8 cellular contexts compared by ENCODE assay signal in the genomic region with DNA sequence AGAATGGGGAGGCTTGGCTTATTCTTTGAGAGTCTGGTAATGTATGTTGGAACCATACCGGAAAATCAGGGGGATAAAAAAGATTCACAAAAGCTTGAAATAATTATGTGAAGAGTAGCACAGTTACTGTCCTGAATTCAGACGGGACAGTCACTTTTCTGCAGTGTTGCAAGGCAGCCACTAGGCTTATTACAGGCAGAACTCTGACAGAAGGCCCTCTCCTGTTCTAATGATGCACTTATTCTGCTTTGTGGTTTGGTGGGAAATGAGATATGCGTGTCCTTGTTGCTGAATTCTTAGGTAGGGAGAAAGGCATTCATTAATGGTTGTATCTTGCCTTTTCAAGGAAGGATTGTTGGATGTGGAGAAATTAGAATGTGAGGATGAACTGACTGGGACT. TPM values are rescaled to one million over a fixed set of nuclear protein-coding genes. Genes with fewer than 3 reads are reported as not detected.
DNase-seq lines count a peak whose midpoint lies in the region; ATAC-seq and TF ChIP-seq lines count a peak whose summit lies in the region.

No MANE protein-coding gene starts in this region.

- ATAC-seq in GM21717 (IDR thresholded peaks at IDR 0.05; ENCODE audit: unreplicated experiment): peak; percentile 79

- no peak overlapping the region for H2AFZ ChIP-seq in Loucy (ENCODE audit: low read length)

- H4K20me1 ChIP-seq in Loucy (ENCODE audit: insufficient read depth, low read length, poor library complexity, severe bottlenecking): no peaks in the 10 kb centered on the region

- TF ChIP-seq CTCF in GM10266 (IDR thresholded peaks at IDR 0.05; ENCODE audit: control insufficient read depth, insufficient read depth, low read depth, missing control alignments) (no peak), Loucy (conservative IDR thresholded peaks at IDR 0.05; ENCODE audit: low read length) (peak; percentile 68), foreskin fibroblast (IDR thresholded peaks at IDR 0.05; ENCODE audit: low read depth, low read length) (peak; percentile 45), lower leg skin (IDR thresholded peaks at IDR 0.05) (no peak)

- H3K36me3 ChIP-seq in Loucy (ENCODE audit: insufficient read depth, low read length) (peaks cover 4% of the 10 kb centered on the region; the same call in 1 of the 2 replicates), MG63 (no peaks in the 10 kb centered on the region)

- intact Hi-C loops in lower leg skin (cut with DNase I; ENCODE audit: low total_unique reads): no loop called here

- DNase-seq in GM10266 (ENCODE audit: extremely low spot score) (peak; percentile 5), foreskin fibroblast (peak in 1 of 2 donors; percentile 33), NCI-H2171 treated with DMSO at 0.1 percent for 48 hours (lab: John Stamatoyannopoulos, UW) (no peak), MG63 (no peak), GM19240 (ENCODE audit: insufficient read length, low spot score) (no peak), lower leg skin (ENCODE audit: low spot score in 2 of 2) (no peak)

- no peak for TF ChIP-seq POLR2A in lower leg skin (IDR thresholded peaks at IDR 0.05)

- H3K4me2 ChIP-seq in Loucy (ENCODE audit: low read depth, low read length, poor library complexity, severe bottlenecking): no peak overlapping the region

- 51 to 61% methylated on average over 3 of the region's 3 CpGs for WGBS in lower leg skin, 2 donors

- H3K4me1 ChIP-seq in Loucy (ENCODE audit: insufficient read depth, low read length, poor library complexity, severe bottlenecking): no peaks in the 10 kb centered on the region

- H3K9me2 ChIP-seq in Loucy (replicated peaks; ENCODE audit: low read depth, low read length): no peaks in the 10 kb centered on the region

- H3K9ac ChIP-seq in Loucy (ENCODE audit: low read depth, low read length, poor library complexity, severe bottlenecking): no peak overlapping the region

- no peaks in the 10 kb centered on the region for H3K9me3 ChIP-seq in Loucy (ENCODE audit: insufficient read depth, low read depth, low read length)
- H3K9me3 ChIP-seq in MG63: no peaks in the 10 kb centered on the region

- H3K27me3 ChIP-seq in Loucy (ENCODE audit: insufficient read depth, low read length, poor library complexity, severe bottlenecking): no peaks in the 10 kb centered on the region
- no peaks in the 10 kb centered on the region for H3K27me3 ChIP-seq in MG63

- H3F3A ChIP-seq in Loucy (ENCODE audit: low read depth): no peaks in the 10 kb centered on the region

- H3K4me3 ChIP-seq in Loucy (ENCODE audit: low read length, poor library complexity, severe bottlenecking) (no peak overlapping the region), foreskin fibroblast (ENCODE audit: low read depth in 1 of 2, low read length in 2 of 2) (no peak overlapping the region), MG63 (no peak overlapping the region), lower leg skin (ENCODE audit: low read depth, poor library complexity, severe bottlenecking) (no peak overlapping the region)

- no peaks in the 10 kb centered on the region for H3K79me2 ChIP-seq in Loucy (ENCODE audit: insufficient read depth, low read length)

RNA-seq across cellular contexts. Expression of a gene that starts 37.2 kb away (rescaled TPM):
- 0.92 and 1.5 TPM in 2 replicates for total RNA-seq in MG63 (2014; rRNA removed; shearing (Covaris generic); ENCODE audit: low replicate concordance)
- total RNA-seq in lower leg skin: 1 to 10 TPM; 1.1 to 6.1 (median 4.9) TPM

Comparison
In these comparisons a context has a peak if more than half of its experiments do, and no peak if none do; other contexts are left out.
1. CTCF ChIP-seq: peak in Loucy (single experiment) and foreskin fibroblast (single experiment); none in GM10266 (single experiment) and lower leg skin (0 of 3).